29 cellular contexts compared by ENCODE assay signal in genomic region chr2:40098786-40099470, GRCh38.
DNase-seq lines count a peak whose midpoint lies in the region; ATAC-seq and TF ChIP-seq lines count a peak whose summit lies in the region.
"Had no signal": no experiment of that assay in that cellular context is flagged by ENCODE, and none has a peak within 500 bp of the region (broad histone marks: within the 10 kb centered on the region; RNA-seq: fewer than 3 reads in every experiment).

No MANE protein-coding gene starts in this region.

- H2BK15ac ChIP-seq in IMR-90 (ENCODE audit: low read depth, low read length), result peak overlapping the region; percentile 100; the same call in 1 of the 3 replicates

- DNase-seq in AG10803 (ENCODE audit: low read depth) (peak; percentile 33), IMR-90 (peak; percentile 76), brain microvascular endothelial cell (peak; percentile 48), foreskin keratinocyte (peak; percentile 68 to 71), NCI-H1436 (lab: John Stamatoyannopoulos, UW) (no peak), trophoblast cell (no peak), DMS79 (lab: John Stamatoyannopoulos, UW) (no peak), endothelial cell (ENCODE audit: low spot score) (no peak)
- DNase-seq: activated CD4-positive, alpha-beta T cell treated with anti-CD3 and anti-CD28 coated beads for 36 hours; activated gamma-delta T cell; activated naive CD8-positive, alpha-beta T cell treated with anti-CD3 and anti-CD28 coated beads, Interleukin-2, amount 10 ng/mL, durations not matched to agents 7 days and 5 days; activated T-cell treated with anti-CD3 and anti-CD28 coated beads, Interleukin-2, amount 50 U/mL, for 1 hour; DMS53; heart left ventricle; KG1; MM.1S; NCI-H2081 treated with DMSO at 0.1 percent for 48 hours; NCI-H345; NCI-H82; nephron progenitor cell; pancreas; retina; stimulated activated CD4-positive, alpha-beta T cell treated with anti-CD3 and anti-CD28 coated beads, Interleukin-4, amount 100 ng/mL, for 1 hour; T-helper 1 cell had no signal

- no peak for TF ChIP-seq POLR2A in IMR-90 (IDR thresholded peaks at IDR 0.05; ENCODE audit: low read depth, low read length)

- H3K23ac ChIP-seq in IMR-90 (ENCODE audit: low read depth, low read length), result peak overlapping the region; percentile 86; the same call in 1 of the 2 replicates
- no peak overlapping the region for H3K23ac ChIP-seq in trophoblast cell (ENCODE audit: low read length)

- no peaks in the 10 kb centered on the region for H3K4me1 Mint-ChIP-seq in endothelial cell (ENCODE audit: unreplicated experiment)
- H3K4me1 Mint-ChIP-seq: activated naive CD8-positive, alpha-beta T cell treated with anti-CD3 and anti-CD28 coated beads, Interleukin-2, amount 10 ng/mL, durations not matched to agents 7 days and 5 days; stimulated activated effector memory CD8-positive, alpha-beta T cell treated with anti-CD3 and anti-CD28 coated beads, Interleukin-12 subunit alpha, Interleukin-12 subunit beta, amount 100 ng/mL, for 72 hours had no signal

- peak overlapping the region; percentile 100; the same call in 1 of the 2 replicates for H2AK5ac ChIP-seq in IMR-90 (ENCODE audit: low read depth, low read length)
- H2AK5ac ChIP-seq in trophoblast cell (ENCODE audit: low read length), result no peak overlapping the region

- WGBS in IMR-90 (ENCODE audit: extremely low coverage in 2 of 2, insufficient read length in 1 of 2), 2 experiments, result no CpG with 5 or more reads among the region's 9 CpGs
- WGBS in trophoblast cell (ENCODE audit: extremely low coverage, insufficient coverage, insufficient read length), result no CpG with 5 or more reads among the region's 9 CpGs

- peak overlapping the region; percentile 100; the same call in 1 of the 2 replicates for H4K5ac ChIP-seq in IMR-90 (ENCODE audit: low read depth, low read length)

- H3K4ac ChIP-seq in IMR-90 (ENCODE audit: low read depth, low read length) (peak overlapping the region; percentile 100), trophoblast cell (ENCODE audit: low read depth, low read length) (no peak overlapping the region)

- peak overlapping the region; percentile 98; the same call in 1 of the 2 replicates for H3K27ac ChIP-seq in IMR-90 (ENCODE audit: insufficient read depth, low read length)
- peak overlapping the region; percentile 66 for H3K27ac ChIP-seq in brain microvascular endothelial cell
- no peak overlapping the region for H3K27ac ChIP-seq in foreskin keratinocyte
- H3K27ac ChIP-seq in trophoblast cell (ENCODE audit: low read depth, low read length), result no peak overlapping the region
- H3K27ac ChIP-seq: BLaER1, coronary artery, heart left ventricle, pancreas had no signal

- no peak overlapping the region for H2BK12ac ChIP-seq in trophoblast cell (ENCODE audit: low read length)

- no peaks in the 10 kb centered on the region for H3K36me3 Mint-ChIP-seq in endothelial cell (ENCODE audit: low read depth, unreplicated experiment)
- H3K36me3 Mint-ChIP-seq: activated naive CD8-positive, alpha-beta T cell treated with anti-CD3 and anti-CD28 coated beads, Interleukin-2, amount 10 ng/mL, durations not matched to agents 7 days and 5 days; brain; stimulated activated effector memory CD8-positive, alpha-beta T cell treated with anti-CD3 and anti-CD28 coated beads, Interleukin-12 subunit alpha, Interleukin-12 subunit beta, amount 100 ng/mL, for 72 hours; type B pancreatic cell had no signal

- H2BK5ac ChIP-seq in IMR-90 (ENCODE audit: low read depth, low read length, poor library complexity, severe bottlenecking), result peak overlapping the region; percentile 100
- H2BK5ac ChIP-seq in trophoblast cell (ENCODE audit: low read depth, low read length, poor library complexity), result no peak overlapping the region

- H3K27me3 Mint-ChIP-seq in endothelial cell (ENCODE audit: unreplicated experiment), result no peaks in the 10 kb centered on the region
- H3K27me3 Mint-ChIP-seq: brain, type B pancreatic cell had no signal

- no TSS peak for BruUV-seq in IMR-90 (replicated peaks; lab: Mats Ljungman, UMichigan)

- peak overlapping the region; percentile 97; the same call in 1 of the 2 replicates for H3K56ac ChIP-seq in IMR-90 (ENCODE audit: extremely low read depth, insufficient read depth, low read length)

- TF ChIP-seq CTCF in AG10803 (conservative IDR thresholded peaks at IDR 0.05; ENCODE audit: low read length) (no peak), IMR-90 (conservative IDR thresholded peaks at IDR 0.05; ENCODE audit: low read depth, low read length) (no peak), brain microvascular endothelial cell (IDR thresholded peaks at IDR 0.05; ENCODE audit: low read depth, low read length, missing control alignments) (no peak), foreskin keratinocyte (conservative IDR thresholded peaks at IDR 0.05) (no peak), endothelial cell (IDR thresholded peaks at IDR 0.05; ENCODE audit: unreplicated experiment) (no peak)

- no peaks in the 10 kb centered on the region for H3K79me2 ChIP-seq in trophoblast cell (ENCODE audit: control insufficient read depth, insufficient read depth, low read length, poor library complexity)

- H3K9ac ChIP-seq in IMR-90 (ENCODE audit: low read depth, low read length), result peak overlapping the region; percentile 16; the same call in 1 of the 2 replicates
- no peak overlapping the region for H3K9ac ChIP-seq in trophoblast cell (ENCODE audit: low read length)
- H3K9ac ChIP-seq: BLaER1 had no signal

- POLR2A ChIA-PET in IMR-90 (lab: Charles Lee; ENCODE audit: unreplicated experiment), result interaction anchor here (0.7 kb wide), 1 partner anchor 32 kb away, joined by 3 read pairs; no protein-coding TSS in a partner anchor

- no peak overlapping the region for H2AK9ac ChIP-seq in IMR-90 (replicated peaks; ENCODE audit: low read depth, low read length, poor library complexity)

- H3K4me3 Mint-ChIP-seq in endothelial cell (ENCODE audit: unreplicated experiment), result no peak overlapping the region
- H3K4me3 Mint-ChIP-seq: activated CD4-positive, alpha-beta T cell treated with anti-CD3 and anti-CD28 coated beads for 36 hours; activated naive CD8-positive, alpha-beta T cell treated with anti-CD3 and anti-CD28 coated beads, Interleukin-2, amount 10 ng/mL, durations not matched to agents 7 days and 5 days; brain; nephron progenitor cell; stimulated activated effector memory CD8-positive, alpha-beta T cell treated with anti-CD3 and anti-CD28 coated beads, Interleukin-12 subunit alpha, Interleukin-12 subunit beta, amount 100 ng/mL, for 72 hours; type B pancreatic cell had no signal

- in situ Hi-C loops in IMR-90 (cut with MboI; ENCODE audit: low sequenced_read_pairs), result no loop called here
- in situ Hi-C loops in brain microvascular endothelial cell (cut with HindIII; ENCODE audit: low pct_ligation_motif_present, low sequenced_read_pairs), result no loop called here

- H3K27me3 ChIP-seq in IMR-90 (ENCODE audit: control insufficient read depth, insufficient read depth, low read length), result no peaks in the 10 kb centered on the region
- no peaks in the 10 kb centered on the region for H3K27me3 ChIP-seq in brain microvascular endothelial cell (replicated peaks)
- no peaks in the 10 kb centered on the region for H3K27me3 ChIP-seq in foreskin keratinocyte
- no peaks in the 10 kb centered on the region for H3K27me3 ChIP-seq in trophoblast cell (ENCODE audit: insufficient read depth, low read length)
- H3K27me3 ChIP-seq: BLaER1, heart left ventricle, pancreas had no signal

- H2BK120ac ChIP-seq in IMR-90 (ENCODE audit: low read depth, low read length), result peak overlapping the region; percentile 100
- no peak overlapping the region for H2BK120ac ChIP-seq in trophoblast cell (ENCODE audit: insufficient read depth, low read length, poor library complexity)

- no peak for TF ChIP-seq RAD21 in IMR-90 (IDR thresholded peaks at IDR 0.05; ENCODE audit: low read length)

- H3K36me3 ChIP-seq in IMR-90 (ENCODE audit: control insufficient read depth, insufficient read depth, low read length), result no peaks in the 10 kb centered on the region
- no peaks in the 10 kb centered on the region for H3K36me3 ChIP-seq in brain microvascular endothelial cell (replicated peaks)
- no peaks in the 10 kb centered on the region for H3K36me3 ChIP-seq in trophoblast cell (ENCODE audit: control insufficient read depth in 1 of 2, insufficient read depth in 2 of 2, low read length in 2 of 2)
- H3K36me3 ChIP-seq: BLaER1, heart left ventricle, pancreas had no signal

- no peak overlapping the region for H3K27ac Mint-ChIP-seq in endothelial cell (ENCODE audit: unreplicated experiment)
- H3K27ac Mint-ChIP-seq: activated CD4-positive, alpha-beta T cell treated with anti-CD3 and anti-CD28 coated beads for 36 hours; activated naive CD8-positive, alpha-beta T cell treated with anti-CD3 and anti-CD28 coated beads, Interleukin-2, amount 10 ng/mL, durations not matched to agents 7 days and 5 days; nephron progenitor cell; stimulated activated effector memory CD8-positive, alpha-beta T cell treated with anti-CD3 and anti-CD28 coated beads, Interleukin-12 subunit alpha, Interleukin-12 subunit beta, amount 100 ng/mL, for 72 hours; type B pancreatic cell had no signal

- H2AFZ ChIP-seq in IMR-90 (replicated peaks; ENCODE audit: low read length, poor library complexity), result no peak overlapping the region
- no peak overlapping the region for H2AFZ ChIP-seq in trophoblast cell (ENCODE audit: insufficient read depth, low read length, poor library complexity)

- H4K91ac ChIP-seq in IMR-90 (ENCODE audit: insufficient read depth, low read depth, low read length) (peak overlapping the region; percentile 100), trophoblast cell (ENCODE audit: low read depth, low read length) (no peak overlapping the region)

- H2BK20ac ChIP-seq in IMR-90 (ENCODE audit: low read depth, low read length), result peak overlapping the region; percentile 100

- CTCF ChIA-PET in IMR-90 (lab: Yijun Ruan, JAX), result no interaction called here

- ATAC-seq in IMR-90 (ENCODE audit: low read depth) (no peak), foreskin keratinocyte (peak; percentile 42)
- ATAC-seq: activated CD4-positive, alpha-beta T cell treated with anti-CD3 and anti-CD28 coated beads for 36 hours; heart left ventricle; pancreas; stimulated activated effector memory CD8-positive, alpha-beta T cell treated with anti-CD3 and anti-CD28 coated beads, Interleukin-12 subunit alpha, Interleukin-12 subunit beta, amount 100 ng/mL, for 72 hours had no signal

- peaks cover 10% of the 10 kb centered on the region for H3K9me1 ChIP-seq in IMR-90 (ENCODE audit: insufficient read depth, low read length)

- dilution Hi-C loops in IMR-90 (cut with HindIII; ENCODE audit: low sequenced_read_pairs, unreplicated experiment), result no loop called here

- H3K14ac ChIP-seq in IMR-90 (replicated peaks; ENCODE audit: low read depth, low read length), result peak overlapping the region; percentile 99; the same call in 1 of the 2 replicates
- no peak overlapping the region for H3K14ac ChIP-seq in trophoblast cell (ENCODE audit: low read length)

- H3K18ac ChIP-seq in IMR-90 (ENCODE audit: low read depth, low read length), result peak overlapping the region; percentile 100
- H3K18ac ChIP-seq in trophoblast cell (ENCODE audit: low read length), result no peak overlapping the region

- H4K8ac ChIP-seq in IMR-90 (ENCODE audit: low read depth in 2 of 2, low read length in 2 of 2), result peak overlapping the region; percentile 96 to 100
- H4K8ac ChIP-seq in trophoblast cell (ENCODE audit: low read depth, low read length), result no peak overlapping the region

- no peaks in the 10 kb centered on the region for H3K9me3 Mint-ChIP-seq in endothelial cell (ENCODE audit: unreplicated experiment)
- H3K9me3 Mint-ChIP-seq: activated naive CD8-positive, alpha-beta T cell treated with anti-CD3 and anti-CD28 coated beads, Interleukin-2, amount 10 ng/mL, durations not matched to agents 7 days and 5 days; brain; nephron progenitor cell; type B pancreatic cell had no signal

- no peaks in the 10 kb centered on the region for H4K20me1 ChIP-seq in IMR-90 (ENCODE audit: insufficient read depth, low read length)
- H4K20me1 ChIP-seq: BLaER1 had no signal

- no peak overlapping the region for H4K12ac ChIP-seq in trophoblast cell (ENCODE audit: low read depth, low read length)

- no peak overlapping the region for H3K4me3 ChIP-seq in AG10803 (ENCODE audit: low read length)
- H3K4me3 ChIP-seq in IMR-90 (ENCODE audit: insufficient read depth, low read depth, low read length), result no peak overlapping the region
- H3K4me3 ChIP-seq in brain microvascular endothelial cell (ENCODE audit: low read depth, low read length), result no peak overlapping the region
- H3K4me3 ChIP-seq in trophoblast cell (ENCODE audit: low read depth, low read length), result no peak overlapping the region
- H3K4me3 ChIP-seq: BLaER1, coronary artery, heart left ventricle, pancreas had no signal

- H3K4me1 ChIP-seq in IMR-90 (ENCODE audit: control insufficient read depth, insufficient read depth, low read length) (peaks cover 26% of the 10 kb centered on the region), foreskin keratinocyte (peaks cover 46% of the 10 kb centered on the region), trophoblast cell (ENCODE audit: control insufficient read depth in 1 of 2, insufficient read depth in 2 of 2, low read length in 2 of 2) (no peaks in the 10 kb centered on the region)
- H3K4me1 ChIP-seq: pancreas had no signal

- intact Hi-C loops in IMR-90 (cut with micrococcal nuclease), result no loop called here

- no peaks in the 10 kb centered on the region for H3K9me3 ChIP-seq in IMR-90 (ENCODE audit: control insufficient read depth, insufficient read depth, low read length)
- H3K9me3 ChIP-seq in trophoblast cell (ENCODE audit: insufficient read depth, low read depth, low read length), result no peaks in the 10 kb centered on the region
- H3K9me3 ChIP-seq: BLaER1, heart left ventricle, pancreas had no signal

- H3K79me1 ChIP-seq in IMR-90 (ENCODE audit: low read depth in 1 of 2, low read length in 2 of 2), result peaks cover 5 to 16% of the 10 kb centered on the region in 2 experiments; a peak in 2 of 4 replicates
- peaks cover 2% of the 10 kb centered on the region for H3K79me1 ChIP-seq in trophoblast cell (ENCODE audit: low read length)

- H3K4me2 ChIP-seq in IMR-90 (ENCODE audit: low read depth, low read length) (no peak overlapping the region), trophoblast cell (ENCODE audit: low read length) (no peak overlapping the region)

Comparison
In these comparisons a context has a peak if more than half of its experiments do, and no peak if none do; other contexts are left out.
1. DNase-seq: peak in AG10803 (single experiment), IMR-90 (single experiment), brain microvascular endothelial cell (single experiment) and foreskin keratinocyte (2 of 2); none in NCI-H1436 (single experiment), trophoblast cell (0 of 2), DMS79 (single experiment) and endothelial cell (single experiment).
2. H3K27ac ChIP-seq: peak in IMR-90 (single experiment) and brain microvascular endothelial cell (single experiment); none in foreskin keratinocyte (single experiment) and trophoblast cell (single experiment).